In genomic region chr7:25707733-25708132, GRCh38 we compare ENCODE assay signal across 21 cellular contexts.
A peak's percentile ranks its signal among the peaks of the same experiment; 100 is the strongest.
DNase-seq lines count a peak whose midpoint lies in the region; ATAC-seq, FAIRE-seq and TF ChIP-seq lines count a peak whose summit lies in the region.
"Had no signal": no experiment of that assay in that cellular context is flagged by ENCODE, and none has a peak within 500 bp of the region (broad histone marks: within the 10 kb centered on the region; RNA-seq: fewer than 3 reads in every experiment).

No MANE protein-coding gene starts in this region.

- H3K36me3 Mint-ChIP-seq in neural progenitor cell: no peaks in the 10 kb centered on the region
- H3K36me3 Mint-ChIP-seq: stimulated activated effector memory CD8-positive, alpha-beta T cell treated with anti-CD3 and anti-CD28 coated beads, Interleukin-12 subunit alpha, Interleukin-12 subunit beta, amount 100 ng/mL, for 72 hours had no signal

- peaks cover 17% of the 10 kb centered on the region for H3K4me1 Mint-ChIP-seq in neural progenitor cell
- H3K4me1 Mint-ChIP-seq: activated naive CD8-positive, alpha-beta T cell treated with anti-CD3 and anti-CD28 coated beads for 36 hours; stimulated activated effector memory CD8-positive, alpha-beta T cell treated with anti-CD3 and anti-CD28 coated beads, Interleukin-12 subunit alpha, Interleukin-12 subunit beta, amount 100 ng/mL, for 72 hours had no signal

- ATAC-seq in HG03196 (IDR thresholded peaks at IDR 0.05; ENCODE audit: unreplicated experiment) (no peak), HG03457 (IDR thresholded peaks at IDR 0.05; ENCODE audit: unreplicated experiment) (no peak)
- ATAC-seq: stimulated activated effector memory CD8-positive, alpha-beta T cell treated with anti-CD3 and anti-CD28 coated beads, Interleukin-12 subunit alpha, Interleukin-12 subunit beta, amount 100 ng/mL, for 72 hours; WTC11 had no signal

- intact Hi-C loops in kidney (cut with DNase I): no loop called here

- H3K4me2 ChIP-seq in SK-N-SH (no peak overlapping the region), fibroblast of lung (ENCODE audit: extremely low read depth, insufficient read depth, low read length) (no peak overlapping the region), neural progenitor cell (no peak overlapping the region)

- H3K27me3 ChIP-seq in SK-N-SH (ENCODE audit: insufficient read depth): no peaks in the 10 kb centered on the region
- H3K27me3 ChIP-seq in fibroblast of lung (ENCODE audit: control insufficient read depth, insufficient read depth, low read length): no peaks in the 10 kb centered on the region
- H3K27me3 ChIP-seq in neural progenitor cell: no peaks in the 10 kb centered on the region

- H3K79me2 ChIP-seq in SK-N-SH (ENCODE audit: insufficient read depth) (no peaks in the 10 kb centered on the region), fibroblast of lung (ENCODE audit: control insufficient read depth, insufficient read depth, low read length) (no peaks in the 10 kb centered on the region), neural progenitor cell (ENCODE audit: low read depth) (no peaks in the 10 kb centered on the region)

- peaks cover 15% of the 10 kb centered on the region; the same call in 1 of the 2 replicates for H3K9me3 ChIP-seq in SK-N-SH
- H3K9me3 ChIP-seq in fibroblast of lung (ENCODE audit: control insufficient read depth, insufficient read depth, low read depth, low read length): no peaks in the 10 kb centered on the region
- H3K9me3 ChIP-seq in neural progenitor cell (ENCODE audit: low read depth): no peaks in the 10 kb centered on the region
- no peaks in the 10 kb centered on the region for H3K9me3 ChIP-seq in kidney (ENCODE audit: control insufficient read depth in 1 of 2, low read length in 2 of 2)
- H3K9me3 ChIP-seq: thoracic aorta had no signal

- H3K4me3 ChIP-seq in SK-N-SH (ENCODE audit: low read depth in 2 of 2, low read length in 1 of 2) (no peak overlapping the region), fibroblast of lung (replicated peaks in 1 of 4; ENCODE audit: control extremely low read depth in 1 of 4, insufficient read depth in 1 of 4, low read depth in 3 of 4, low read length in 4 of 4) (no peak overlapping the region), neural progenitor cell (no peak overlapping the region), kidney (ENCODE audit: low read length in 2 of 2) (no peak overlapping the region)
- H3K4me3 ChIP-seq: coronary artery, SK-N-MC, thoracic aorta had no signal

- peak; percentile 11; the same call in 1 of the 2 replicates for TF ChIP-seq RAD21 in SK-N-SH (IDR thresholded peaks at IDR 0.05; ENCODE audit: low read length)

- H3K4me3 Mint-ChIP-seq in neural progenitor cell: no peak overlapping the region
- H3K4me3 Mint-ChIP-seq: activated naive CD8-positive, alpha-beta T cell treated with anti-CD3 and anti-CD28 coated beads for 36 hours; stimulated activated effector memory CD8-positive, alpha-beta T cell treated with anti-CD3 and anti-CD28 coated beads, Interleukin-12 subunit alpha, Interleukin-12 subunit beta, amount 100 ng/mL, for 72 hours; WTC11 had no signal

- FAIRE-seq in G401.6 (lab: Jason Lieb, UNC): peak; percentile 3
- FAIRE-seq in kidney (lab: Jason Lieb, UNC): no peak

- peak overlapping the region; percentile 35 for H3K27ac Mint-ChIP-seq in neural progenitor cell
- H3K27ac Mint-ChIP-seq: activated naive CD8-positive, alpha-beta T cell treated with anti-CD3 and anti-CD28 coated beads for 36 hours; progenitor cell of endocrine pancreas; stimulated activated effector memory CD8-positive, alpha-beta T cell treated with anti-CD3 and anti-CD28 coated beads, Interleukin-12 subunit alpha, Interleukin-12 subunit beta, amount 100 ng/mL, for 72 hours; WTC11 had no signal

- no peaks in the 10 kb centered on the region for H3K9me2 ChIP-seq in SK-N-SH

- H2AFZ ChIP-seq in SK-N-SH (ENCODE audit: low read depth) (no peak overlapping the region), fibroblast of lung (ENCODE audit: low read length) (no peak overlapping the region), neural progenitor cell (replicated peaks) (no peak overlapping the region)

- H4K20me1 ChIP-seq in SK-N-SH (ENCODE audit: insufficient read depth): no peaks in the 10 kb centered on the region
- no peaks in the 10 kb centered on the region for H4K20me1 ChIP-seq in fibroblast of lung (ENCODE audit: control insufficient read depth, extremely low read depth, insufficient read depth, low read length)
- no peaks in the 10 kb centered on the region for H4K20me1 ChIP-seq in neural progenitor cell (ENCODE audit: low read depth)

- DNase-seq in SK-N-SH (peak; percentile 53), fibroblast of lung (ENCODE audit: low read depth in 2 of 2) (peak; percentile 4 to 16), neural progenitor cell (ENCODE audit: low spot score) (no peak), NOMO-1 treated with DMSO at 0.1 percent for 48 hours (lab: John Stamatoyannopoulos, UW; ENCODE audit: unreplicated experiment) (no peak), kidney (no peak)
- DNase-seq: activated CD8-positive, alpha-beta memory T cell treated with anti-CD3 and anti-CD28 coated beads, Interleukin-2, amount 50 U/mL, for 4 hours; activated naive CD8-positive, alpha-beta T cell treated with anti-CD3 and anti-CD28 coated beads for 36 hours; Kasumi-1; NCI-H1092; NCI-H524; RPMI8226; stimulated activated CD4-positive, alpha-beta T cell treated with anti-CD3 and anti-CD28 coated beads, Interleukin-1b, Interleukin-23, amount 100 ng/mL, for 48 hours had no signal

- H3K36me3 ChIP-seq in SK-N-SH (replicated peaks in 1 of 2; ENCODE audit: control insufficient read depth in 1 of 2, insufficient read depth in 2 of 2, low read length in 1 of 2): no peaks in the 10 kb centered on the region
- H3K36me3 ChIP-seq in fibroblast of lung (ENCODE audit: control insufficient read depth, insufficient read depth, low read length): no peaks in the 10 kb centered on the region
- no peaks in the 10 kb centered on the region for H3K36me3 ChIP-seq in neural progenitor cell
- H3K36me3 ChIP-seq in kidney (ENCODE audit: control insufficient read depth in 1 of 2, insufficient read depth in 2 of 2, low read length in 2 of 2): no peaks in the 10 kb centered on the region
- H3K36me3 ChIP-seq: thoracic aorta had no signal

- no peak overlapping the region for H3K27ac ChIP-seq in SK-N-SH (ENCODE audit: low read depth in 2 of 2, low read length in 1 of 2)
- no peak overlapping the region for H3K27ac ChIP-seq in fibroblast of lung (ENCODE audit: insufficient read depth, low read length)
- H3K27ac ChIP-seq in neural progenitor cell: no peak overlapping the region
- no peak overlapping the region for H3K27ac ChIP-seq in kidney (ENCODE audit: low read depth in 2 of 2, low read length in 2 of 2)
- H3K27ac ChIP-seq: coronary artery, SK-N-MC, thoracic aorta had no signal

- H3K9ac ChIP-seq in SK-N-SH: no peak overlapping the region
- H3K9ac ChIP-seq in fibroblast of lung (ENCODE audit: insufficient read depth, low read length): no peak overlapping the region
- no peak overlapping the region for H3K9ac ChIP-seq in neural progenitor cell
- no peak overlapping the region for H3K9ac ChIP-seq in kidney (ENCODE audit: low read length in 2 of 2)

- TF ChIP-seq EP300 in SK-N-SH (IDR thresholded peaks at IDR 0.05; ENCODE audit: borderline replicate concordance in 1 of 2, low read depth in 1 of 2, low read length in 1 of 2): no peak

- POLR2A ChIA-PET in SK-N-SH (lab: Yijun Ruan, JAX): interaction anchor here (1.3 kb wide), 1 partner anchor 14 kb away, joined by 3 read pairs; no protein-coding TSS in a partner anchor

- H3K27me3 Mint-ChIP-seq in neural progenitor cell (ENCODE audit: insufficient read depth, low read depth): peaks cover 4% of the 10 kb centered on the region
- H3K27me3 Mint-ChIP-seq: progenitor cell of endocrine pancreas had no signal

- 4% methylated on average over 4 of the region's 4 CpGs for WGBS in SK-N-SH (ENCODE audit: low lambda C conversion rate)

- H3K9me3 Mint-ChIP-seq in neural progenitor cell: peaks cover 7% of the 10 kb centered on the region

- TF ChIP-seq CTCF in SK-N-SH (IDR thresholded peaks at IDR 0.05) (no peak), fibroblast of lung (conservative IDR thresholded peaks at IDR 0.05 in 1 of 2, IDR thresholded peaks at IDR 0.05 in 1 of 2; ENCODE audit: low read depth in 1 of 2, low read length in 2 of 2) (no peak), neural progenitor cell (IDR thresholded peaks at IDR 0.05) (no peak), kidney (IDR thresholded peaks at IDR 0.05; ENCODE audit: borderline replicate concordance, extremely low read depth, insufficient read depth) (no peak)

- CTCF ChIA-PET in SK-N-SH (lab: Yijun Ruan, JAX): interaction anchor here (1.0 to 3.6 kb wide), 8 partner anchors 16 to 448 kb away, joined by 3 to 16 read pairs (median 5); no protein-coding TSS in a partner anchor

- H3F3A ChIP-seq in SK-N-SH (replicated peaks; ENCODE audit: insufficient read depth) (no peaks in the 10 kb centered on the region), neural progenitor cell (ENCODE audit: low read depth) (no peaks in the 10 kb centered on the region)

- peaks cover 0 to 5% of the 10 kb centered on the region in 2 experiments; a peak in 1 of 4 replicates for H3K4me1 ChIP-seq in SK-N-SH (ENCODE audit: control insufficient read depth in 1 of 2, insufficient read depth in 2 of 2, low read depth in 1 of 2, low read length in 1 of 2)
- H3K4me1 ChIP-seq in fibroblast of lung (ENCODE audit: control insufficient read depth, extremely low read depth, insufficient read depth, low read length): no peaks in the 10 kb centered on the region
- H3K4me1 ChIP-seq in neural progenitor cell: peaks cover 6% of the 10 kb centered on the region
- no peaks in the 10 kb centered on the region for H3K4me1 ChIP-seq in kidney (ENCODE audit: control insufficient read depth in 1 of 2, insufficient read depth in 1 of 2, low read depth in 1 of 2, low read length in 2 of 2)

TF ChIP-seq in SK-N-SH, 30 proteins besides CTCF, POLR2A, EP300 and RAD21 (continues in another document):
- TF ChIP-seq RCOR1 (IDR thresholded peaks at IDR 0.05; ENCODE audit: low read length): peak; percentile 80
- TF ChIP-seq FOSL2 (IDR thresholded peaks at IDR 0.05; ENCODE audit: borderline replicate concordance, low read depth): no peak
- TF ChIP-seq TEAD4 (IDR thresholded peaks at IDR 0.05; ENCODE audit: borderline replicate concordance, insufficient read depth): no peak
- no peak for TF ChIP-seq IRF3 (IDR thresholded peaks at IDR 0.05; ENCODE audit: low read depth, low read length)

Comparison
In these comparisons a context has a peak if more than half of its experiments do, and no peak if none do; other contexts are left out.
1. DNase-seq: peak in SK-N-SH (single experiment) and fibroblast of lung (2 of 2); none in neural progenitor cell (single experiment), NOMO-1 treated with DMSO at 0.1 percent for 48 hours (single experiment) and kidney (single experiment).